Comparison of ENCODE assay signal across 2 cellular contexts in genomic region chr2:62675062-62675461, GRCh38.
TF ChIP-seq lines count a peak whose summit lies in the region.

No MANE protein-coding gene starts in this region.

TF ChIP-seq in IMR-90, 13 proteins besides CTCF, POLR2A, EP300 and RAD21:
- TF ChIP-seq CEBPB (IDR thresholded peaks at IDR 0.05; ENCODE audit: low read depth, low read length): no peak
- no peak for TF ChIP-seq MAFK (IDR thresholded peaks at IDR 0.05; ENCODE audit: low read depth, low read length)
- no peak for TF ChIP-seq MXI1 (IDR thresholded peaks at IDR 0.05; ENCODE audit: borderline replicate concordance, low read depth, low read length)
- no peak for TF ChIP-seq RFX5 (IDR thresholded peaks at IDR 0.05; ENCODE audit: low read depth, low read length)
- no peak for TF ChIP-seq FOS (IDR thresholded peaks at IDR 0.05; ENCODE audit: low read depth, low read length)
- no peak for TF ChIP-seq ELK1 (IDR thresholded peaks at IDR 0.05; ENCODE audit: borderline replicate concordance, low read depth, low read length)
- TF ChIP-seq NFE2L2 (IDR thresholded peaks at IDR 0.05; ENCODE audit: low read depth, low read length): no peak
TF ChIP-seq in IMR-90: peak in this region for 0.

TF ChIP-seq in H1, 55 proteins besides CTCF, POLR2A, EP300 and RAD21:
- TF ChIP-seq BACH1 (IDR thresholded peaks at IDR 0.05; ENCODE audit: low read length) (no peak), CHD1 (IDR thresholded peaks at IDR 0.05; ENCODE audit: low read depth, low read length) (no peak), GTF2F1 (IDR thresholded peaks at IDR 0.05; ENCODE audit: borderline replicate concordance, low read depth, low read length) (no peak), PHF8 (conservative IDR thresholded peaks at IDR 0.05; ENCODE audit: low read depth, low read length) (no peak), SRF (IDR thresholded peaks at IDR 0.05; ENCODE audit: low read depth, low read length) (no peak), TAF1 (IDR thresholded peaks at IDR 0.05; ENCODE audit: low read depth, low read length) (no peak), TBP (IDR thresholded peaks at IDR 0.05; ENCODE audit: low read depth, low read length) (no peak), MAX (IDR thresholded peaks at IDR 0.05) (no peak), ZNF274 (IDR thresholded peaks at IDR 0.05; ENCODE audit: borderline replicate concordance, extremely low read depth, low read length) (no peak), JUN (IDR thresholded peaks at IDR 0.05; ENCODE audit: low read depth, low read length) (no peak), CHD7 (IDR thresholded peaks at IDR 0.05; ENCODE audit: insufficient replicate concordance, low read length) (no peak), GABPA (IDR thresholded peaks at IDR 0.05; ENCODE audit: borderline replicate concordance, insufficient read depth, low read length) (no peak), TCF12 (IDR thresholded peaks at IDR 0.05; ENCODE audit: low read depth, low read length) (no peak), SP2 (IDR thresholded peaks at IDR 0.05; ENCODE audit: low read length) (no peak), ATF3 (IDR thresholded peaks at IDR 0.05; ENCODE audit: insufficient read depth, low read depth, low read length) (no peak), CREB1 (IDR thresholded peaks at IDR 0.05) (no peak), RFX5 (IDR thresholded peaks at IDR 0.05; ENCODE audit: borderline replicate concordance, low read depth, low read length) (no peak)
TF ChIP-seq in H1: peak in this region for 0.
